ENCODE assay signal across 2 cellular contexts in the genomic region with DNA sequence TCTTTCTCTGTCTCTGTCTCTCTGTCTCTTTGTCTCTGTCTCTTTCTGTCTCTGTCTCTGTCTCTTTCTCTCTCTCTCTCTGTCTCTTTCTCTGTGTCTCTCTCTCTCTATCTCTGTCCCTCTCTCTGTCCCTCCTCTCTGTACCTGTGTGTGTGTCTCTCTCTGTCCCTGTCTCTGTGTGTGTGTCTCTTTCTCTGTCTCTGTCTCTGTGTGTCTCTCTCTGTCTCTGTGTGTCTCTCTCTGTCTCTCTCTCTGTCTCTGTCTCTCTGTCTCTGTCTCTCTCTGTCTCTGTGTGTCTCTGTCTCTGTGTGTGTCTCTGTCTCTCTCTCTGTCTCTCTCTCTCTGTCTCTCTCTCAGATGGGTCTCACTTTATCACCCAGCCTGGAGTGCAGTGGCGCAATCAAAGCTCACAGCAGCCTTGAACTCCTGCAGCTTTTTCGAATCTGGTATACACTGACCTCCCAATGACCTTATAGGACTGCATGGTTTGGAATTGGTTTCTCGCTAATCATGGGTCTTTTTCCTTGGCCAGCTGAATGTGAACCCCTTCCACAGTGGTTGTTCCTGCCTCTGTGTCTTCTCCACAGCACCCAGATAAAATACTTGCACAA.
TF ChIP-seq lines count a peak whose summit lies in the region.

No MANE protein-coding gene starts in this region.

TF ChIP-seq in GM23338, 12 proteins besides CTCF, POLR2A, EP300 and RAD21 (continues in another document):
- TF ChIP-seq STAT1 (IDR thresholded peaks at IDR 0.05; ENCODE audit: unreplicated experiment) (no peak), JUNB (IDR thresholded peaks at IDR 0.05; ENCODE audit: unreplicated experiment) (no peak), EZH2phosphoT487 (IDR thresholded peaks at IDR 0.05; ENCODE audit: unreplicated experiment) (no peak), CREB1 (CRISPR knock-in tag; IDR thresholded peaks at IDR 0.05; ENCODE audit: low read depth) (no peak), ZNF331 (CRISPR knock-in tag; IDR thresholded peaks at IDR 0.05; ENCODE audit: low read depth) (no peak), REST (IDR thresholded peaks at IDR 0.05; ENCODE audit: unreplicated experiment) (no peak), POLR2AphosphoS5 (IDR thresholded peaks at IDR 0.05; ENCODE audit: low read depth) (no peak)
- TF ChIP-seq, protein P1, sequence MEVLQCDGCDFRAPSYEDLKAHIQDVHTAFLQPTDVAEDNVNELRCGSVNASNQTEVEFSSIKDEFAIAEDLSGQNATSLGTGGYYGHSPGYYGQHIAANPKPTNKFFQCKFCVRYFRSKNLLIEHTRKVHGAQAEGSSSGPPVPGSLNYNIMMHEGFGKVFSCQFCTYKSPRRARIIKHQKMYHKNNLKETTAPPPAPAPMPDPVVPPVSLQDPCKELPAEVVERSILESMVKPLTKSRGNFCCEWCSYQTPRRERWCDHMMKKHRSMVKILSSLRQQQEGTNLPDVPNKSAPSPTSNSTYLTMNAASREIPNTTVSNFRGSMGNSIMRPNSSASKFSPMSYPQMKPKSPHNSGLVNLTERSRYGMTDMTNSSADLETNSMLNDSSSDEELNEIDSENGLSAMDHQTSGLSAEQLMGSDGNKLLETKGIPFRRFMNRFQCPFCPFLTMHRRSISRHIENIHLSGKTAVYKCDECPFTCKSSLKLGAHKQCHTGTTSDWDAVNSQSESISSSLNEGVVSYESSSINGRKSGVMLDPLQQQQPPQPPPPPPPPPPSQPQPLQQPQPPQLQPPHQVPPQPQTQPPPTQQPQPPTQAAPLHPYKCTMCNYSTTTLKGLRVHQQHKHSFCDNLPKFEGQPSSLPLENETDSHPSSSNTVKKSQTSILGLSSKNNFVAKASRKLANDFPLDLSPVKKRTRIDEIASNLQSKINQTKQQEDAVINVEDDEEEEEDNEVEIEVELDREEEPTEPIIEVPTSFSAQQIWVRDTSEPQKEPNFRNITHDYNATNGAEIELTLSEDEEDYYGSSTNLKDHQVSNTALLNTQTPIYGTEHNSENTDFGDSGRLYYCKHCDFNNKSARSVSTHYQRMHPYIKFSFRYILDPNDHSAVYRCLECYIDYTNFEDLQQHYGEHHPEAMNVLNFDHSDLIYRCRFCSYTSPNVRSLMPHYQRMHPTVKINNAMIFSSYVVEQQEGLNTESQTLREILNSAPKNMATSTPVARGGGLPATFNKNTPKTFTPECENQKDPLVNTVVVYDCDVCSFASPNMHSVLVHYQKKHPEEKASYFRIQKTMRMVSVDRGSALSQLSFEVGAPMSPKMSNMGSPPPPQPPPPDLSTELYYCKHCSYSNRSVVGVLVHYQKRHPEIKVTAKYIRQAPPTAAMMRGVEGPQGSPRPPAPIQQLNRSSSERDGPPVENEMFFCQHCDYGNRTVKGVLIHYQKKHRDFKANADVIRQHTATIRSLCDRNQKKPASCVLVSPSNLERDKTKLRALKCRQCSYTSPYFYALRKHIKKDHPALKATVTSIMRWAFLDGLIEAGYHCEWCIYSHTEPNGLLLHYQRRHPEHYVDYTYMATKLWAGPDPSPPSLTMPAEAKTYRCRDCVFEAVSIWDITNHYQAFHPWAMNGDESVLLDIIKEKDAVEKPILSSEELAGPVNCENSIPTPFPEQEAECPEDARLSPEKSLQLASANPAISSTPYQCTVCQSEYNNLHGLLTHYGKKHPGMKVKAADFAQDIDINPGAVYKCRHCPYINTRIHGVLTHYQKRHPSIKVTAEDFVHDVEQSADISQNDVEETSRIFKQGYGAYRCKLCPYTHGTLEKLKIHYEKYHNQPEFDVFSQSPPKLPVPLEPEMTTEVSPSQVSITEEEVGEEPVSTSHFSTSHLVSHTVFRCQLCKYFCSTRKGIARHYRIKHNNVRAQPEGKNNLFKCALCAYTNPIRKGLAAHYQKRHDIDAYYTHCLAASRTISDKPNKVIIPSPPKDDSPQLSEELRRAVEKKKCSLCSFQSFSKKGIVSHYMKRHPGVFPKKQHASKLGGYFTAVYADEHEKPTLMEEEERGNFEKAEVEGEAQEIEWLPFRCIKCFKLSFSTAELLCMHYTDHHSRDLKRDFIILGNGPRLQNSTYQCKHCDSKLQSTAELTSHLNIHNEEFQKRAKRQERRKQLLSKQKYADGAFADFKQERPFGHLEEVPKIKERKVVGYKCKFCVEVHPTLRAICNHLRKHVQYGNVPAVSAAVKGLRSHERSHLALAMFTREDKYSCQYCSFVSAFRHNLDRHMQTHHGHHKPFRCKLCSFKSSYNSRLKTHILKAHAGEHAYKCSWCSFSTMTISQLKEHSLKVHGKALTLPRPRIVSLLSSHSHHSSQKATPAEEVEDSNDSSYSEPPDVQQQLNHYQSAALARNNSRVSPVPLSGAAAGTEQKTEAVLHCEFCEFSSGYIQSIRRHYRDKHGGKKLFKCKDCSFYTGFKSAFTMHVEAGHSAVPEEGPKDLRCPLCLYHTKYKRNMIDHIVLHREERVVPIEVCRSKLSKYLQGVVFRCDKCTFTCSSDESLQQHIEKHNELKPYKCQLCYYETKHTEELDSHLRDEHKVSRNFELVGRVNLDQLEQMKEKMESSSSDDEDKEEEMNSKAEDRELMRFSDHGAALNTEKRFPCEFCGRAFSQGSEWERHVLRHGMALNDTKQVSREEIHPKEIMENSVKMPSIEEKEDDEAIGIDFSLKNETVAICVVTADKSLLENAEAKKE (CRISPR knock-in tag; IDR thresholded peaks at IDR 0.05) = no peak
- TF ChIP-seq, protein P2, sequence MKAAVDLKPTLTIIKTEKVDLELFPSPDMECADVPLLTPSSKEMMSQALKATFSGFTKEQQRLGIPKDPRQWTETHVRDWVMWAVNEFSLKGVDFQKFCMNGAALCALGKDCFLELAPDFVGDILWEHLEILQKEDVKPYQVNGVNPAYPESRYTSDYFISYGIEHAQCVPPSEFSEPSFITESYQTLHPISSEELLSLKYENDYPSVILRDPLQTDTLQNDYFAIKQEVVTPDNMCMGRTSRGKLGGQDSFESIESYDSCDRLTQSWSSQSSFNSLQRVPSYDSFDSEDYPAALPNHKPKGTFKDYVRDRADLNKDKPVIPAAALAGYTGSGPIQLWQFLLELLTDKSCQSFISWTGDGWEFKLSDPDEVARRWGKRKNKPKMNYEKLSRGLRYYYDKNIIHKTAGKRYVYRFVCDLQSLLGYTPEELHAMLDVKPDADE (IDR thresholded peaks at IDR 0.05) = no peak

TF ChIP-seq in H1, 55 proteins besides CTCF, POLR2A, EP300 and RAD21:
- no peak for TF ChIP-seq SIRT6 (IDR thresholded peaks at IDR 0.05; ENCODE audit: low read length)
- no peak for TF ChIP-seq YY1 (IDR thresholded peaks at IDR 0.05; ENCODE audit: low read depth, low read length)
- TF ChIP-seq TAF7 (optimal IDR thresholded peaks at IDR 0.05; ENCODE audit: borderline replicate concordance, low read depth, low read length) = no peak
- TF ChIP-seq SP2 (IDR thresholded peaks at IDR 0.05; ENCODE audit: low read length) = no peak
- no peak for TF ChIP-seq RXRA (IDR thresholded peaks at IDR 0.05; ENCODE audit: insufficient read depth, low read depth, low read length)
- peak; percentile 71 for TF ChIP-seq CEBPB (IDR thresholded peaks at IDR 0.05; ENCODE audit: low read depth, low read length)
- no peak for TF ChIP-seq RBBP5 (IDR thresholded peaks at IDR 0.05; ENCODE audit: borderline replicate concordance, low read depth, low read length)
- TF ChIP-seq SIN3A (conservative IDR thresholded peaks at IDR 0.05 in 1 of 2, IDR thresholded peaks at IDR 0.05 in 1 of 2; ENCODE audit: low read depth in 1 of 2, low read length in 2 of 2) = no peak
